Comparison of ENCODE assay signal across 26 cellular contexts in the genomic region with DNA sequence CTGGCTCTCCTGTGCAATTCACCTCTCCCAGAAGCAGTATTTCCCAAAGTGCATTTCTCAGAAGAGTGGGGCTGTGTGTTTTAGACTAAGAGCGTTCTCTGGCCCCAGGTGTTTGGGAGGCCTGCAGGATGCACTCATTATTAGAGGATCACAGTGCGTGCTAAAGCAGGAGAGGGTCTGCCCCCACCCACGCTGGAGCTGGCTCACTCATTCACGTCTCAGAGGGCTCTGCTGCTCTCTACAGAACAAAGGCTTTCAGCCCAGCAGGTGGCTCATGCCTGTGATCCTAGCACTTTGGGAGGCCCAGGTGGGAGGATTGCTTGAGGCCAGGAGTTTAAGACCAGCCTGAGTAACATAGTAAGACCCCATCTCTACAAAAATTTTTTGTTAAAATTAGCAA.
DNase-seq lines count a peak whose midpoint lies in the region; ATAC-seq, FAIRE-seq and TF ChIP-seq lines count a peak whose summit lies in the region.
"Had no signal": no experiment of that assay in that cellular context is flagged by ENCODE, and none has a peak within 500 bp of the region (broad histone marks: within the 10 kb centered on the region; RNA-seq: fewer than 3 reads in every experiment).

No MANE protein-coding gene starts in this region.

- H3K9me3 ChIP-seq in H1 (ENCODE audit: insufficient read depth in 2 of 2, low read depth in 1 of 2, low read length in 1 of 2) (no peaks in the 10 kb centered on the region), stomach (no peaks in the 10 kb centered on the region)
- H3K9me3 ChIP-seq: BLaER1 treated with 17β-estradiol and CSF1 and Interleukin-3, amounts not matched to agents 10 nM and 100 nM; MG63; SJSA1 had no signal

- no peak overlapping the region for H2BK20ac ChIP-seq in H1 (ENCODE audit: low read length)

- H3K14ac ChIP-seq in H1 (ENCODE audit: insufficient read length), result no peak overlapping the region

- TF ChIP-seq CTCF in H1 (IDR thresholded peaks at IDR 0.05; ENCODE audit: control extremely low read depth in 1 of 3, insufficient read depth in 1 of 3, low read depth in 1 of 3, low read length in 3 of 3) (no peak), stomach (IDR thresholded peaks at IDR 0.05) (no peak)

- no peak overlapping the region for H2AK5ac ChIP-seq in H1 (ENCODE audit: low read depth, low read length)

- no peak for TF ChIP-seq RAD21 in H1 (IDR thresholded peaks at IDR 0.05 in 1 of 2, conservative IDR thresholded peaks at IDR 0.05 in 1 of 2; ENCODE audit: low read depth in 2 of 2, low read length in 2 of 2)

- WGBS in H1 (ENCODE audit: extremely low coverage in 1 of 2, insufficient coverage in 1 of 2, insufficient read length in 1 of 2, insufficient replicate concordance in 2 of 2, low coverage in 1 of 2, low lambda C conversion rate in 2 of 2, missing lambda C conversion rate in 1 of 2), 2 experiments, result 66% methylated on average over 4 of the region's 4 CpGs; no CpG with 5 or more reads in 1 of the 2 experiments
- WGBS in stomach, 5 donors, result 60 to 73% (median 65%) methylated on average over 4 of the region's 4 CpGs

- H3K27ac Mint-ChIP-seq in T-helper 2 cell treated with Interferon-gamma antibody and Interleukin-4, amounts not matched to agents 5 μg/mL and 100 μg/mL, for 36 hours, result no peak overlapping the region
- H3K27ac Mint-ChIP-seq in activated naive CD8-positive, alpha-beta T cell treated with anti-CD3 and anti-CD28 coated beads, Interleukin-2, amount 50 U/mL, for 24 hours, result no peak overlapping the region
- H3K27ac Mint-ChIP-seq in activated naive CD8-positive, alpha-beta T cell treated with anti-CD3 and anti-CD28 coated beads for 36 hours, result no peak overlapping the region
- H3K27ac Mint-ChIP-seq: CD8-positive, alpha-beta T cell; HFFc6 had no signal

- H3K4me1 ChIP-seq in H1 (replicated peaks in 1 of 4; ENCODE audit: control insufficient read depth in 3 of 4, insufficient read depth in 4 of 4, low read length in 3 of 4) (peaks cover 2 to 4% (median 3%) of the 10 kb centered on the region in 4 experiments; a peak in 3 of 7 replicates), stomach (no peaks in the 10 kb centered on the region)
- H3K4me1 ChIP-seq: SJSA1 had no signal

- H3K36me3 Mint-ChIP-seq in T-helper 2 cell treated with Interferon-gamma antibody and Interleukin-4, amounts not matched to agents 5 μg/mL and 100 μg/mL, for 36 hours (ENCODE audit: low read depth), result no peaks in the 10 kb centered on the region
- H3K36me3 Mint-ChIP-seq in activated naive CD8-positive, alpha-beta T cell treated with anti-CD3 and anti-CD28 coated beads, Interleukin-2, amount 50 U/mL, for 24 hours (ENCODE audit: low read depth), result no peaks in the 10 kb centered on the region
- no peaks in the 10 kb centered on the region for H3K36me3 Mint-ChIP-seq in activated naive CD8-positive, alpha-beta T cell treated with anti-CD3 and anti-CD28 coated beads for 36 hours
- H3K36me3 Mint-ChIP-seq: CD8-positive, alpha-beta T cell had no signal

- H3K4me3 ChIP-seq in H1 (ENCODE audit: extremely low read depth in 1 of 4, insufficient read depth in 2 of 4, low read depth in 3 of 4, low read length in 4 of 4), result no peak overlapping the region
- no peak overlapping the region for H3K4me3 ChIP-seq in stomach
- H3K4me3 ChIP-seq: BLaER1 treated with 17β-estradiol and CSF1 and Interleukin-3, amounts not matched to agents 10 nM and 100 nM; K562; MG63; SJSA1 had no signal

- no peak overlapping the region for H4K5ac ChIP-seq in H1 (ENCODE audit: insufficient read length, low read depth, low read length)

- no peak overlapping the region for H4K91ac ChIP-seq in H1 (replicated peaks; ENCODE audit: insufficient read length, low read length)

- TF ChIP-seq POLR2A in H1 (IDR thresholded peaks at IDR 0.05; ENCODE audit: control extremely low read depth in 1 of 2, low read depth in 2 of 2, low read length in 2 of 2) (no peak), stomach (IDR thresholded peaks at IDR 0.05) (no peak)

- no peak overlapping the region for H2BK5ac ChIP-seq in H1 (ENCODE audit: low read depth, low read length)

- no peaks in the 10 kb centered on the region for H3K9me3 Mint-ChIP-seq in T-helper 2 cell treated with Interferon-gamma antibody and Interleukin-4, amounts not matched to agents 5 μg/mL and 100 μg/mL, for 36 hours
- no peaks in the 10 kb centered on the region for H3K9me3 Mint-ChIP-seq in activated naive CD8-positive, alpha-beta T cell treated with anti-CD3 and anti-CD28 coated beads, Interleukin-2, amount 50 U/mL, for 24 hours
- no peaks in the 10 kb centered on the region for H3K9me3 Mint-ChIP-seq in activated naive CD8-positive, alpha-beta T cell treated with anti-CD3 and anti-CD28 coated beads for 36 hours
- H3K9me3 Mint-ChIP-seq: CD8-positive, alpha-beta T cell had no signal

- no peak overlapping the region for H3K4me3 Mint-ChIP-seq in T-helper 2 cell treated with Interferon-gamma antibody and Interleukin-4, amounts not matched to agents 5 μg/mL and 100 μg/mL, for 36 hours
- H3K4me3 Mint-ChIP-seq in activated naive CD8-positive, alpha-beta T cell treated with anti-CD3 and anti-CD28 coated beads, Interleukin-2, amount 50 U/mL, for 24 hours, result no peak overlapping the region
- no peak overlapping the region for H3K4me3 Mint-ChIP-seq in activated naive CD8-positive, alpha-beta T cell treated with anti-CD3 and anti-CD28 coated beads for 36 hours
- H3K4me3 Mint-ChIP-seq: CD8-positive, alpha-beta T cell; HFFc6 had no signal

- H3K79me1 ChIP-seq in H1 (ENCODE audit: low read depth, low read length), result no peaks in the 10 kb centered on the region

- CTCF ChIA-PET in H1 (lab: Charles Lee; ENCODE audit: partially characterized antibody), result interaction anchor here (0.6 to 1.5 kb wide), 8 partner anchors 7 to 177 kb away, joined by 3 to 5 read pairs (median 4); no protein-coding TSS in a partner anchor

- no peaks in the 10 kb centered on the region for H3K79me2 ChIP-seq in H1 (ENCODE audit: control insufficient read depth in 1 of 2, insufficient read depth in 2 of 2, low read length in 2 of 2)

- intact Hi-C loops in stomach (cut with DNase I; ENCODE audit: low total_unique reads), result no loop called here

- POLR2A ChIA-PET in H1 (lab: Charles Lee; ENCODE audit: partially characterized antibody), result interaction anchor here (1.4 kb wide), 1 partner anchor 11 kb away, joined by 4 read pairs; no protein-coding TSS in a partner anchor

- H3K27me3 ChIP-seq in H1 (replicated peaks in 1 of 4; ENCODE audit: control insufficient read depth in 3 of 4, extremely low read depth in 1 of 4, insufficient read depth in 3 of 4, low read length in 3 of 4) (no peaks in the 10 kb centered on the region), stomach (peaks cover 0 to 5% (median 0%) of the 10 kb centered on the region in 3 donors)
- H3K27me3 ChIP-seq: BLaER1 treated with 17β-estradiol and CSF1 and Interleukin-3, amounts not matched to agents 10 nM and 100 nM; MG63; SJSA1 had no signal

- H3K4me2 ChIP-seq in H1 (ENCODE audit: insufficient read depth in 1 of 2, low read depth in 2 of 2, low read length in 2 of 2), result no peak overlapping the region
- H3K4me2 ChIP-seq: BLaER1 treated with 17β-estradiol and CSF1 and Interleukin-3, amounts not matched to agents 10 nM and 100 nM had no signal

- no peak overlapping the region for H2AFZ ChIP-seq in H1 (ENCODE audit: low read length)

- TF ChIP-seq EP300 in H1 (IDR thresholded peaks at IDR 0.05; ENCODE audit: borderline replicate concordance in 1 of 2, low read depth in 2 of 2, low read length in 2 of 2) (no peak), stomach (IDR thresholded peaks at IDR 0.05) (no peak)

- H2BK12ac ChIP-seq in H1 (ENCODE audit: low read depth, low read length), result no peak overlapping the region

- DNase-seq in T-helper 2 cell treated with Interferon-gamma antibody and Interleukin-4, amounts not matched to agents 5 μg/mL and 100 μg/mL, for 36 hours (ENCODE audit: low spot score), result peak; percentile 7
- DNase-seq in T-helper 2 cell (no peak), ELF-1 (ENCODE audit: low read depth, low spot score) (peak; percentile 29), H1 (ENCODE audit: low read depth in 1 of 2, low spot score in 2 of 2) (no peak), stomach (no peak)
- no peak for DNase-seq in activated naive CD8-positive, alpha-beta T cell treated with anti-CD3 and anti-CD28 coated beads, Interleukin-2, amount 50 U/mL, for 24 hours
- no peak for DNase-seq in activated naive CD8-positive, alpha-beta T cell treated with anti-CD3 and anti-CD28 coated beads for 36 hours
- DNase-seq: 8988T; CD8-positive, alpha-beta T cell; GF-D8; HFFc6; MG63; NCI-H1417; NCI-H1694 treated with DMSO at 0.1 percent for 48 hours; NCI-H2081 treated with DMSO at 0.1 percent for 48 hours; NCI-H2171 treated with DMSO at 0.1 percent for 48 hours; NCI-H446 treated with DMSO at 0.1 percent for 48 hours; NCI-H526 treated with DMSO at 0.1 percent for 48 hours; OCI-M1 had no signal

- no peak overlapping the region for H2BK15ac ChIP-seq in H1 (ENCODE audit: low read length)

- peaks cover 8% of the 10 kb centered on the region for H3K4me1 Mint-ChIP-seq in T-helper 2 cell treated with Interferon-gamma antibody and Interleukin-4, amounts not matched to agents 5 μg/mL and 100 μg/mL, for 36 hours (ENCODE audit: low read depth)
- no peaks in the 10 kb centered on the region for H3K4me1 Mint-ChIP-seq in activated naive CD8-positive, alpha-beta T cell treated with anti-CD3 and anti-CD28 coated beads, Interleukin-2, amount 50 U/mL, for 24 hours
- H3K4me1 Mint-ChIP-seq in activated naive CD8-positive, alpha-beta T cell treated with anti-CD3 and anti-CD28 coated beads for 36 hours, result no peaks in the 10 kb centered on the region

- H3K4ac ChIP-seq in H1 (replicated peaks; ENCODE audit: insufficient read length, low read depth, low read length), result no peak overlapping the region

- no peak for FAIRE-seq in H1 (lab: Jason Lieb, UNC)
- FAIRE-seq: GM19239, H54, K562, RCC 7860 had no signal

- no peaks in the 10 kb centered on the region; a peak in 1 of 8 replicates for H3K36me3 ChIP-seq in H1 (ENCODE audit: control insufficient read depth in 2 of 4, insufficient read depth in 4 of 4, low read length in 3 of 4)
- no peaks in the 10 kb centered on the region for H3K36me3 ChIP-seq in stomach
- H3K36me3 ChIP-seq: BLaER1 treated with 17β-estradiol and CSF1 and Interleukin-3, amounts not matched to agents 10 nM and 100 nM; MG63; SJSA1 had no signal

- H3K23me2 ChIP-seq in H1 (ENCODE audit: low read depth, low read length), result no peaks in the 10 kb centered on the region

- H3K23ac ChIP-seq in H1 (ENCODE audit: insufficient read length), result no peak overlapping the region

- ATAC-seq in activated naive CD8-positive, alpha-beta T cell treated with anti-CD3 and anti-CD28 coated beads, Interleukin-2, amount 50 U/mL, for 24 hours, result peak; percentile 80
- no peak for ATAC-seq in GM18907 (IDR thresholded peaks at IDR 0.05; ENCODE audit: unreplicated experiment)
- ATAC-seq: CD8-positive, alpha-beta T cell; K562 had no signal

- no peak overlapping the region for H2BK120ac ChIP-seq in H1 (replicated peaks; ENCODE audit: low read depth, low read length)

- no peak overlapping the region for H3K18ac ChIP-seq in H1 (ENCODE audit: extremely low read depth, low read length)

- no peaks in the 10 kb centered on the region for H3K27me3 Mint-ChIP-seq in T-helper 2 cell treated with Interferon-gamma antibody and Interleukin-4, amounts not matched to agents 5 μg/mL and 100 μg/mL, for 36 hours (ENCODE audit: low read depth)
- H3K27me3 Mint-ChIP-seq in activated naive CD8-positive, alpha-beta T cell treated with anti-CD3 and anti-CD28 coated beads, Interleukin-2, amount 50 U/mL, for 24 hours, result peaks cover 2% of the 10 kb centered on the region
- no peaks in the 10 kb centered on the region for H3K27me3 Mint-ChIP-seq in activated naive CD8-positive, alpha-beta T cell treated with anti-CD3 and anti-CD28 coated beads for 36 hours

- peak overlapping the region; percentile 22; the same call in 1 of the 2 replicates for H4K8ac ChIP-seq in H1 (ENCODE audit: extremely low read depth, insufficient read depth, low read length)

- no peak overlapping the region for H3K27ac ChIP-seq in H1 (ENCODE audit: low read depth, low read length)
- H3K27ac ChIP-seq in stomach, result no peak overlapping the region
- H3K27ac ChIP-seq: BLaER1 treated with 17β-estradiol and CSF1 and Interleukin-3, amounts not matched to agents 10 nM and 100 nM; SJSA1 had no signal

- H3K56ac ChIP-seq in H1 (replicated peaks; ENCODE audit: insufficient read length, low read depth, low read length), result no peak overlapping the region

- H3K9ac ChIP-seq in H1 (replicated peaks in 1 of 4; ENCODE audit: extremely low read depth in 1 of 4, low read depth in 3 of 4, low read length in 3 of 4), result no peak overlapping the region
- H3K9ac ChIP-seq: BLaER1 treated with 17β-estradiol and CSF1 and Interleukin-3, amounts not matched to agents 10 nM and 100 nM had no signal

- H4K20me1 ChIP-seq in H1 (replicated peaks in 1 of 2; ENCODE audit: control insufficient read depth in 1 of 2, insufficient read depth in 2 of 2, low read length in 2 of 2), result no peaks in the 10 kb centered on the region
- H4K20me1 ChIP-seq: BLaER1 treated with 17β-estradiol and CSF1 and Interleukin-3, amounts not matched to agents 10 nM and 100 nM had no signal

Comparison
In these comparisons a context has a peak if more than half of its experiments do, and no peak if none do; other contexts are left out.
1. DNase-seq: peak in T-helper 2 cell treated with Interferon-gamma antibody and Interleukin-4, amounts not matched to agents 5 μg/mL and 100 μg/mL, for 36 hours (single experiment) and ELF-1 (single experiment); none in T-helper 2 cell (0 of 5), activated naive CD8-positive, alpha-beta T cell treated with anti-CD3 and anti-CD28 coated beads, Interleukin-2, amount 50 U/mL, for 24 hours (single experiment), activated naive CD8-positive, alpha-beta T cell treated with anti-CD3 and anti-CD28 coated beads for 36 hours (single experiment), H1 (0 of 2) and stomach (single experiment).